Comparison of ENCODE assay signal across 1 cellular context in the genomic region with DNA sequence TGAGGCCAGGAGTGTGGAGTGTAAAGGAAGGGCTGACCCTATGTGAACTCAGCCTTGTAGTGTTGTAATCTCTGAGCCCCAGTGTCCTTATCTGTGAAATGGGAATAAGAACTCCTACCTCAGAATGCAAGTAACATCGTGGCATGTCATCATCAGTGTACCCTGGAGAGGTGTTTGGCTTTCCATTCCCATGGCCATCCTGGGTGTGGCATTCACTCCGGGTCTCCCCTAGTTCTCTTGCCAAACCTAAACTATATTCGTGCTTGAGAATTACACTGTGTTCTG.
TF ChIP-seq lines count a peak whose summit lies in the region.

No MANE protein-coding gene starts in this region.

TF ChIP-seq in K562, 482 proteins besides CTCF, POLR2A, EP300 and RAD21 (continued from another document and continues in another):
- TF ChIP-seq, protein P1, sequence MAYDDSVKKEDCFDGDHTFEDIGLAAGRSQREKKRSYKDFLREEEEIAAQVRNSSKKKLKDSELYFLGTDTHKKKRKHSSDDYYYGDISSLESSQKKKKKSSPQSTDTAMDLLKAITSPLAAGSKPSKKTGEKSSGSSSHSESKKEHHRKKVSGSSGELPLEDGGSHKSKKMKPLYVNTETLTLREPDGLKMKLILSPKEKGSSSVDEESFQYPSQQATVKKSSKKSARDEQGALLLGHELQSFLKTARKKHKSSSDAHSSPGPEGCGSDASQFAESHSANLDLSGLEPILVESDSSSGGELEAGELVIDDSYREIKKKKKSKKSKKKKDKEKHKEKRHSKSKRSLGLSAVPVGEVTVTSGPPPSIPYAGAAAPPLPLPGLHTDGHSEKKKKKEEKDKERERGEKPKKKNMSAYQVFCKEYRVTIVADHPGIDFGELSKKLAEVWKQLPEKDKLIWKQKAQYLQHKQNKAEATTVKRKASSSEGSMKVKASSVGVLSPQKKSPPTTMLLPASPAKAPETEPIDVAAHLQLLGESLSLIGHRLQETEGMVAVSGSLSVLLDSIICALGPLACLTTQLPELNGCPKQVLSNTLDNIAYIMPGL (CRISPR knock-in tag; IDR thresholded peaks at IDR 0.05) = no peak
- TF ChIP-seq ZBTB8A (IDR thresholded peaks at IDR 0.05; ENCODE audit: partially characterized antibody) = no peak
- peak in 1 of 2 experiments; percentile 89; a peak in 3 of 4 replicates for TF ChIP-seq RCOR1 (IDR thresholded peaks at IDR 0.05; ENCODE audit: borderline replicate concordance in 1 of 2, low read depth in 2 of 2, low read length in 2 of 2)
- no peak for TF ChIP-seq ZNF140 (CRISPR knock-in tag; IDR thresholded peaks at IDR 0.05)
- TF ChIP-seq, protein P2, sequence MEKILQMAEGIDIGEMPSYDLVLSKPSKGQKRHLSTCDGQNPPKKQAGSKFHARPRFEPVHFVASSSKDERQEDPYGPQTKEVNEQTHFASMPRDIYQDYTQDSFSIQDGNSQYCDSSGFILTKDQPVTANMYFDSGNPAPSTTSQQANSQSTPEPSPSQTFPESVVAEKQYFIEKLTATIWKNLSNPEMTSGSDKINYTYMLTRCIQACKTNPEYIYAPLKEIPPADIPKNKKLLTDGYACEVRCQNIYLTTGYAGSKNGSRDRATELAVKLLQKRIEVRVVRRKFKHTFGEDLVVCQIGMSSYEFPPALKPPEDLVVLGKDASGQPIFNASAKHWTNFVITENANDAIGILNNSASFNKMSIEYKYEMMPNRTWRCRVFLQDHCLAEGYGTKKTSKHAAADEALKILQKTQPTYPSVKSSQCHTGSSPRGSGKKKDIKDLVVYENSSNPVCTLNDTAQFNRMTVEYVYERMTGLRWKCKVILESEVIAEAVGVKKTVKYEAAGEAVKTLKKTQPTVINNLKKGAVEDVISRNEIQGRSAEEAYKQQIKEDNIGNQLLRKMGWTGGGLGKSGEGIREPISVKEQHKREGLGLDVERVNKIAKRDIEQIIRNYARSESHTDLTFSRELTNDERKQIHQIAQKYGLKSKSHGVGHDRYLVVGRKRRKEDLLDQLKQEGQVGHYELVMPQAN (IDR thresholded peaks at IDR 0.05; ENCODE audit: borderline replicate concordance) = no peak
- no peak for TF ChIP-seq ZNF24 (IDR thresholded peaks at IDR 0.05)
- TF ChIP-seq, protein P3, sequence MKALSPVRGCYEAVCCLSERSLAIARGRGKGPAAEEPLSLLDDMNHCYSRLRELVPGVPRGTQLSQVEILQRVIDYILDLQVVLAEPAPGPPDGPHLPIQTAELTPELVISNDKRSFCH (CRISPR knock-in tag; IDR thresholded peaks at IDR 0.05) = no peak
- TF ChIP-seq, protein P3 (tag; IDR thresholded peaks at IDR 0.05) = no peak
- no peak for TF ChIP-seq ZNF165 (CRISPR knock-in tag; IDR thresholded peaks at IDR 0.05; ENCODE audit: borderline replicate concordance)
- TF ChIP-seq, protein P4, sequence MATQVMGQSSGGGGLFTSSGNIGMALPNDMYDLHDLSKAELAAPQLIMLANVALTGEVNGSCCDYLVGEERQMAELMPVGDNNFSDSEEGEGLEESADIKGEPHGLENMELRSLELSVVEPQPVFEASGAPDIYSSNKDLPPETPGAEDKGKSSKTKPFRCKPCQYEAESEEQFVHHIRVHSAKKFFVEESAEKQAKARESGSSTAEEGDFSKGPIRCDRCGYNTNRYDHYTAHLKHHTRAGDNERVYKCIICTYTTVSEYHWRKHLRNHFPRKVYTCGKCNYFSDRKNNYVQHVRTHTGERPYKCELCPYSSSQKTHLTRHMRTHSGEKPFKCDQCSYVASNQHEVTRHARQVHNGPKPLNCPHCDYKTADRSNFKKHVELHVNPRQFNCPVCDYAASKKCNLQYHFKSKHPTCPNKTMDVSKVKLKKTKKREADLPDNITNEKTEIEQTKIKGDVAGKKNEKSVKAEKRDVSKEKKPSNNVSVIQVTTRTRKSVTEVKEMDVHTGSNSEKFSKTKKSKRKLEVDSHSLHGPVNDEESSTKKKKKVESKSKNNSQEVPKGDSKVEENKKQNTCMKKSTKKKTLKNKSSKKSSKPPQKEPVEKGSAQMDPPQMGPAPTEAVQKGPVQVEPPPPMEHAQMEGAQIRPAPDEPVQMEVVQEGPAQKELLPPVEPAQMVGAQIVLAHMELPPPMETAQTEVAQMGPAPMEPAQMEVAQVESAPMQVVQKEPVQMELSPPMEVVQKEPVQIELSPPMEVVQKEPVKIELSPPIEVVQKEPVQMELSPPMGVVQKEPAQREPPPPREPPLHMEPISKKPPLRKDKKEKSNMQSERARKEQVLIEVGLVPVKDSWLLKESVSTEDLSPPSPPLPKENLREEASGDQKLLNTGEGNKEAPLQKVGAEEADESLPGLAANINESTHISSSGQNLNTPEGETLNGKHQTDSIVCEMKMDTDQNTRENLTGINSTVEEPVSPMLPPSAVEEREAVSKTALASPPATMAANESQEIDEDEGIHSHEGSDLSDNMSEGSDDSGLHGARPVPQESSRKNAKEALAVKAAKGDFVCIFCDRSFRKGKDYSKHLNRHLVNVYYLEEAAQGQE (CRISPR knock-in tag; IDR thresholded peaks at IDR 0.05; ENCODE audit: low read depth) = no peak
- no peak for TF ChIP-seq IFI16 (CRISPR knock-in tag; IDR thresholded peaks at IDR 0.05)
- TF ChIP-seq CBX3 (IDR thresholded peaks at IDR 0.05; ENCODE audit: borderline replicate concordance in 1 of 2, low read length in 2 of 2) = 0 out of 3 replicates have a peak, but pooled peaks of 1 of the 2 experiments have one; percentile 19
- TF ChIP-seq, protein P5, sequence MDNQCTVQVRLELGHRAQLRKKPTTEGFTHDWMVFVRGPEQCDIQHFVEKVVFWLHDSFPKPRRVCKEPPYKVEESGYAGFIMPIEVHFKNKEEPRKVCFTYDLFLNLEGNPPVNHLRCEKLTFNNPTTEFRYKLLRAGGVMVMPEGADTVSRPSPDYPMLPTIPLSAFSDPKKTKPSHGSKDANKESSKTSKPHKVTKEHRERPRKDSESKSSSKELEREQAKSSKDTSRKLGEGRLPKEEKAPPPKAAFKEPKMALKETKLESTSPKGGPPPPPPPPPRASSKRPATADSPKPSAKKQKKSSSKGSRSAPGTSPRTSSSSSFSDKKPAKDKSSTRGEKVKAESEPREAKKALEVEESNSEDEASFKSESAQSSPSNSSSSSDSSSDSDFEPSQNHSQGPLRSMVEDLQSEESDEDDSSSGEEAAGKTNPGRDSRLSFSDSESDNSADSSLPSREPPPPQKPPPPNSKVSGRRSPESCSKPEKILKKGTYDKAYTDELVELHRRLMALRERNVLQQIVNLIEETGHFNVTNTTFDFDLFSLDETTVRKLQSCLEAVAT (IDR thresholded peaks at IDR 0.05) = no peak
- TF ChIP-seq, protein P6, sequence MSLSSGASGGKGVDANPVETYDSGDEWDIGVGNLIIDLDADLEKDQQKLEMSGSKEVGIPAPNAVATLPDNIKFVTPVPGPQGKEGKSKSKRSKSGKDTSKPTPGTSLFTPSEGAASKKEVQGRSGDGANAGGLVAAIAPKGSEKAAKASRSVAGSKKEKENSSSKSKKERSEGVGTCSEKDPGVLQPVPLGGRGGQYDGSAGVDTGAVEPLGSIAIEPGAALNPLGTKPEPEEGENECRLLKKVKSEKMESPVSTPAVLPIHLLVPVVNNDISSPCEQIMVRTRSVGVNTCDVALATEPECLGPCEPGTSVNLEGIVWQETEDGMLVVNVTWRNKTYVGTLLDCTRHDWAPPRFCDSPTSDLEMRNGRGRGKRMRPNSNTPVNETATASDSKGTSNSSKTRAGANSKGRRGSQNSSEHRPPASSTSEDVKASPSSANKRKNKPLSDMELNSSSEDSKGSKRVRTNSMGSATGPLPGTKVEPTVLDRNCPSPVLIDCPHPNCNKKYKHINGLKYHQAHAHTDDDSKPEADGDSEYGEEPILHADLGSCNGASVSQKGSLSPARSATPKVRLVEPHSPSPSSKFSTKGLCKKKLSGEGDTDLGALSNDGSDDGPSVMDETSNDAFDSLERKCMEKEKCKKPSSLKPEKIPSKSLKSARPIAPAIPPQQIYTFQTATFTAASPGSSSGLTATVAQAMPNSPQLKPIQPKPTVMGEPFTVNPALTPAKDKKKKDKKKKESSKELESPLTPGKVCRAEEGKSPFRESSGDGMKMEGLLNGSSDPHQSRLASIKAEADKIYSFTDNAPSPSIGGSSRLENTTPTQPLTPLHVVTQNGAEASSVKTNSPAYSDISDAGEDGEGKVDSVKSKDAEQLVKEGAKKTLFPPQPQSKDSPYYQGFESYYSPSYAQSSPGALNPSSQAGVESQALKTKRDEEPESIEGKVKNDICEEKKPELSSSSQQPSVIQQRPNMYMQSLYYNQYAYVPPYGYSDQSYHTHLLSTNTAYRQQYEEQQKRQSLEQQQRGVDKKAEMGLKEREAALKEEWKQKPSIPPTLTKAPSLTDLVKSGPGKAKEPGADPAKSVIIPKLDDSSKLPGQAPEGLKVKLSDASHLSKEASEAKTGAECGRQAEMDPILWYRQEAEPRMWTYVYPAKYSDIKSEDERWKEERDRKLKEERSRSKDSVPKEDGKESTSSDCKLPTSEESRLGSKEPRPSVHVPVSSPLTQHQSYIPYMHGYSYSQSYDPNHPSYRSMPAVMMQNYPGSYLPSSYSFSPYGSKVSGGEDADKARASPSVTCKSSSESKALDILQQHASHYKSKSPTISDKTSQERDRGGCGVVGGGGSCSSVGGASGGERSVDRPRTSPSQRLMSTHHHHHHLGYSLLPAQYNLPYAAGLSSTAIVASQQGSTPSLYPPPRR (CRISPR knock-in tag; IDR thresholded peaks at IDR 0.05; ENCODE audit: borderline replicate concordance) = no peak
- no peak for TF ChIP-seq ESRRB (CRISPR knock-in tag; IDR thresholded peaks at IDR 0.05; ENCODE audit: borderline replicate concordance)
- TF ChIP-seq ZNF41 (CRISPR knock-in tag; conservative IDR thresholded peaks at IDR 0.05) = no peak
- no peak for TF ChIP-seq HNRNPL (IDR thresholded peaks at IDR 0.05; ENCODE audit: low read depth, low read length)
- no peak for TF ChIP-seq ZNF780A (CRISPR knock-in tag; IDR thresholded peaks at IDR 0.05)
- no peak for TF ChIP-seq JUND (IDR thresholded peaks at IDR 0.05; ENCODE audit: borderline replicate concordance, low read depth, low read length)
- peak; percentile 29; the same call in 1 of the 3 replicates for TF ChIP-seq JUND (tag; IDR thresholded peaks at IDR 0.05; ENCODE audit: borderline replicate concordance, low read depth, low read length)
- no peak for TF ChIP-seq YBX1 (IDR thresholded peaks at IDR 0.05)
- TF ChIP-seq PYGO2 (tag; IDR thresholded peaks at IDR 0.05) = no peak
- no peak for TF ChIP-seq TBP (optimal IDR thresholded peaks at IDR 0.05; ENCODE audit: low read depth, low read length)
- no peak for TF ChIP-seq SLC30A9 (CRISPR knock-in tag; IDR thresholded peaks at IDR 0.05)
- no peak for TF ChIP-seq DIDO1 (tag; IDR thresholded peaks at IDR 0.05; ENCODE audit: low read depth)
- no peak for TF ChIP-seq ILF3 (IDR thresholded peaks at IDR 0.05; ENCODE audit: borderline replicate concordance)
- TF ChIP-seq, protein P7, sequence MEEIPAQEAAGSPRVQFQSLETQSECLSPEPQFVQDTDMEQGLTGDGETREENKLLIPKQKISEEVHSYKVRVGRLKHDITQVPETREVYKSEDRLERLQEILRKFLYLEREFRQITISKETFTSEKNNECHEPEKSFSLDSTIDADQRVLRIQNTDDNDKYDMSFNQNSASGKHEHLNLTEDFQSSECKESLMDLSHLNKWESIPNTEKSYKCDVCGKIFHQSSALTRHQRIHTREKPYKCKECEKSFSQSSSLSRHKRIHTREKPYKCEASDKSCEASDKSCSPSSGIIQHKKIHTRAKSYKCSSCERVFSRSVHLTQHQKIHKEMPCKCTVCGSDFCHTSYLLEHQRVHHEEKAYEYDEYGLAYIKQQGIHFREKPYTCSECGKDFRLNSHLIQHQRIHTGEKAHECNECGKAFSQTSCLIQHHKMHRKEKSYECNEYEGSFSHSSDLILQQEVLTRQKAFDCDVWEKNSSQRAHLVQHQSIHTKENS (CRISPR knock-in tag; IDR thresholded peaks at IDR 0.05) = no peak
- TF ChIP-seq, protein P8, sequence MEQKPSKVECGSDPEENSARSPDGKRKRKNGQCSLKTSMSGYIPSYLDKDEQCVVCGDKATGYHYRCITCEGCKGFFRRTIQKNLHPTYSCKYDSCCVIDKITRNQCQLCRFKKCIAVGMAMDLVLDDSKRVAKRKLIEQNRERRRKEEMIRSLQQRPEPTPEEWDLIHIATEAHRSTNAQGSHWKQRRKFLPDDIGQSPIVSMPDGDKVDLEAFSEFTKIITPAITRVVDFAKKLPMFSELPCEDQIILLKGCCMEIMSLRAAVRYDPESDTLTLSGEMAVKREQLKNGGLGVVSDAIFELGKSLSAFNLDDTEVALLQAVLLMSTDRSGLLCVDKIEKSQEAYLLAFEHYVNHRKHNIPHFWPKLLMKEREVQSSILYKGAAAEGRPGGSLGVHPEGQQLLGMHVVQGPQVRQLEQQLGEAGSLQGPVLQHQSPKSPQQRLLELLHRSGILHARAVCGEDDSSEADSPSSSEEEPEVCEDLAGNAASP (IDR thresholded peaks at IDR 0.05) = no peak; the same call in 1 of the 2 replicates
- TF ChIP-seq, protein P9, sequence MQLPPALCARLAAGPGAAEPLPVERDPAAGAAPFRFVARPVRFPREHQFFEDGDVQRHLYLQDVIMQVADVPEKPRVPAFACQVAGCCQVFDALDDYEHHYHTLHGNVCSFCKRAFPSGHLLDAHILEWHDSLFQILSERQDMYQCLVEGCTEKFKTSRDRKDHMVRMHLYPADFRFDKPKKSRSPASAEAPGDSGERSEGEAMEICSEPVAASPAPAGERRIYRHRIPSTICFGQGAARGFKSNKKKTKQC (CRISPR knock-in tag; IDR thresholded peaks at IDR 0.05) = peak; percentile 43; the same call in 1 of the 2 replicates
- TF ChIP-seq, protein P10, sequence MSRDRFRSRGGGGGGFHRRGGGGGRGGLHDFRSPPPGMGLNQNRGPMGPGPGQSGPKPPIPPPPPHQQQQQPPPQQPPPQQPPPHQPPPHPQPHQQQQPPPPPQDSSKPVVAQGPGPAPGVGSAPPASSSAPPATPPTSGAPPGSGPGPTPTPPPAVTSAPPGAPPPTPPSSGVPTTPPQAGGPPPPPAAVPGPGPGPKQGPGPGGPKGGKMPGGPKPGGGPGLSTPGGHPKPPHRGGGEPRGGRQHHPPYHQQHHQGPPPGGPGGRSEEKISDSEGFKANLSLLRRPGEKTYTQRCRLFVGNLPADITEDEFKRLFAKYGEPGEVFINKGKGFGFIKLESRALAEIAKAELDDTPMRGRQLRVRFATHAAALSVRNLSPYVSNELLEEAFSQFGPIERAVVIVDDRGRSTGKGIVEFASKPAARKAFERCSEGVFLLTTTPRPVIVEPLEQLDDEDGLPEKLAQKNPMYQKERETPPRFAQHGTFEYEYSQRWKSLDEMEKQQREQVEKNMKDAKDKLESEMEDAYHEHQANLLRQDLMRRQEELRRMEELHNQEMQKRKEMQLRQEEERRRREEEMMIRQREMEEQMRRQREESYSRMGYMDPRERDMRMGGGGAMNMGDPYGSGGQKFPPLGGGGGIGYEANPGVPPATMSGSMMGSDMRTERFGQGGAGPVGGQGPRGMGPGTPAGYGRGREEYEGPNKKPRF (IDR thresholded peaks at IDR 0.05; ENCODE audit: low read depth, low read length) = no peak
- no peak for TF ChIP-seq MTA1 (IDR thresholded peaks at IDR 0.05; ENCODE audit: borderline replicate concordance)
- no peak for TF ChIP-seq TEAD2 (tag; IDR thresholded peaks at IDR 0.05)
- TF ChIP-seq NCOR1 (IDR thresholded peaks at IDR 0.05) = peak; percentile 53
- TF ChIP-seq, protein P11, sequence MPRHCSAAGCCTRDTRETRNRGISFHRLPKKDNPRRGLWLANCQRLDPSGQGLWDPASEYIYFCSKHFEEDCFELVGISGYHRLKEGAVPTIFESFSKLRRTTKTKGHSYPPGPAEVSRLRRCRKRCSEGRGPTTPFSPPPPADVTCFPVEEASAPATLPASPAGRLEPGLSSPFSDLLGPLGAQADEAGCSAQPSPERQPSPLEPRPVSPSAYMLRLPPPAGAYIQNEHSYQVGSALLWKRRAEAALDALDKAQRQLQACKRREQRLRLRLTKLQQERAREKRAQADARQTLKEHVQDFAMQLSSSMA (CRISPR knock-in tag; IDR thresholded peaks at IDR 0.05) = no peak
